ENCODE assay signal across 11 cellular contexts in the genomic region with DNA sequence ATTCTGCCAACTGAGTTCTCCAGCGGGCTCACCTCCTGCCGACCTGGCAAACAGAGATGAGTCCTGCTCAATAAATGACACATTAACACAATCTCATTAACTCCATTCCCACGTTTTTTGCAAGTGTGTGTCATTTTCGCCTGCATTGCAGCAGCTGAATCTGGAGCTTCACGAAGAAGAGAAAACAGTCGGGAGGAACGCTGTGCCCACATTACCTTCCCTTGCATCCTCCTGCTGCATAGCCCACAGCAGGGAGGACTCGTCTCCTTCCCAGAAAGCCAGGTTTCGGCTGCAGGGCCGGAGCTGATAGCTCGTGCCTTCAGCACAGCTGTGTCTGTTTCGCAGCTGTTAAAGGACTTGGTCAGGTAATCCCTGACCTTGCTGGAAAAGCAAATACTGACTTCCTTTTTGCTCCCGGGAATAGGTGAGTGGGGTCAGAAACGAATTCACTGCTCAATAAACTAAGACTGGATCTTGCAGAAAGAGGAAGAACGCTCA. TPM values are rescaled to one million over a fixed set of nuclear protein-coding genes. Genes with fewer than 3 reads are reported as not detected.
DNase-seq lines count a peak whose midpoint lies in the region; ATAC-seq and TF ChIP-seq lines count a peak whose summit lies in the region.
"Had no signal": no experiment of that assay in that cellular context is flagged by ENCODE, and none has a peak within 500 bp of the region (broad histone marks: within the 10 kb centered on the region; RNA-seq: fewer than 3 reads in every experiment).

No MANE protein-coding gene starts in this region.

- TF ChIP-seq EP300 in upper lobe of left lung (IDR thresholded peaks at IDR 0.05), result no peak

- intact Hi-C loops in A673 (cut with micrococcal nuclease; ENCODE audit: unreplicated experiment), result no loop called here
- intact Hi-C loops in mucosa of descending colon (cut with DNase I, micrococcal nuclease), result no loop called here

- H3K27me3 ChIP-seq in A673 (replicated peaks; ENCODE audit: insufficient read depth, low read depth, low read length, poor library complexity) (no peaks in the 10 kb centered on the region), HUES64 (ENCODE audit: insufficient read depth, low read length) (peaks cover 95% of the 10 kb centered on the region), ectodermal cell (ENCODE audit: control insufficient read depth, insufficient read depth, low read length, poor library complexity, severe bottlenecking) (peaks cover 81% of the 10 kb centered on the region), upper lobe of left lung (no peaks in the 10 kb centered on the region)
- H3K27me3 ChIP-seq: Peyer's patch had no signal

- BruUV-seq in A673 (replicated peaks; lab: Mats Ljungman, UMichigan), result no TSS peak

- peak overlapping the region; percentile 11 for H3K4me3 ChIP-seq in A673 (ENCODE audit: low read depth, low read length, poor library complexity, severe bottlenecking)
- peak overlapping the region; percentile 39 for H3K4me3 ChIP-seq in HUES64 (ENCODE audit: low read length)
- peak overlapping the region; percentile 3 for H3K4me3 ChIP-seq in ectodermal cell (ENCODE audit: insufficient read depth, low read depth, low read length)
- no peak overlapping the region for H3K4me3 ChIP-seq in mucosa of descending colon
- H3K4me3 ChIP-seq in upper lobe of left lung, result peak overlapping the region in 1 of 4 donors; percentile 20
- H3K4me3 ChIP-seq: lung, Peyer's patch had no signal

- H3K27ac ChIP-seq in A673 (ENCODE audit: low read depth, low read length, poor library complexity, severe bottlenecking) (no peak overlapping the region), HUES64 (ENCODE audit: low read depth, low read length) (no peak overlapping the region), ectodermal cell (ENCODE audit: insufficient read depth, low read depth, low read length, poor library complexity, severe bottlenecking) (no peak overlapping the region), upper lobe of left lung (no peak overlapping the region)
- H3K27ac ChIP-seq: Peyer's patch had no signal

- 0 out of 2 replicates have a peak overlapping the region, but pooled peaks have one; percentile 2 for H3K9ac ChIP-seq in HUES64 (ENCODE audit: low read depth, low read length)

- POLR2A ChIA-PET in A673 (lab: Charles Lee; ENCODE audit: low non-redundant PET), result interaction anchor here (0.6 kb wide), 1 partner anchor 91 kb away, joined by 3 read pairs; no protein-coding TSS in a partner anchor

- WGBS in HUES64, result 4% methylated on average over 15 of the region's 15 CpGs
- 4% methylated on average over 15 of the region's 15 CpGs for WGBS in ectodermal cell, 2 experiments
- WGBS in upper lobe of left lung, 2 donors, result 30 to 48% methylated on average over 15 of the region's 15 CpGs

- TF ChIP-seq POLR2A in upper lobe of left lung (IDR thresholded peaks at IDR 0.05), result no peak

- ATAC-seq in mucosa of descending colon, result peak; percentile 55
- no peak for ATAC-seq in GM19452 (IDR thresholded peaks at IDR 0.05; ENCODE audit: unreplicated experiment)
- ATAC-seq in upper lobe of left lung (ENCODE audit: low FRiP score in 2 of 2), result no peak

- DNase-seq in A673 (ENCODE audit: low spot score), result no peak
- DNase-seq in mucosa of descending colon, result no peak
- DNase-seq in activated effector memory CD4-positive, alpha-beta T cell treated with Interleukin-2 at 50 U/mL for 16 hours, result no peak
- no peak for DNase-seq in T-helper 2 cell
- no peak for DNase-seq in upper lobe of left lung
- DNase-seq: AML-193, Peyer's patch had no signal

- CTCF ChIA-PET in A673 (lab: Charles Lee), result interaction anchor here (0.5 to 0.6 kb wide), 2 partner anchors 34 to 65 kb away, joined by 3 to 7 read pairs; no protein-coding TSS in a partner anchor

- H3K9me3 ChIP-seq in A673 (ENCODE audit: low read depth, low read length, poor library complexity, severe bottlenecking), result peaks cover 1% of the 10 kb centered on the region
- peaks cover 4% of the 10 kb centered on the region; the same call in 1 of the 2 replicates for H3K9me3 ChIP-seq in HUES64 (ENCODE audit: insufficient read depth, low read depth, low read length)
- H3K9me3 ChIP-seq in ectodermal cell (ENCODE audit: control insufficient read depth, low read length), result no peaks in the 10 kb centered on the region
- H3K9me3 ChIP-seq in mucosa of descending colon, result no peaks in the 10 kb centered on the region
- H3K9me3 ChIP-seq in upper lobe of left lung, result no peaks in the 10 kb centered on the region
- H3K9me3 ChIP-seq: Peyer's patch had no signal

- peaks cover 46% of the 10 kb centered on the region for H3K4me1 ChIP-seq in A673 (ENCODE audit: insufficient read depth, low read length, poor library complexity, severe bottlenecking)
- H3K4me1 ChIP-seq in HUES64 (ENCODE audit: insufficient read depth, low read length), result peaks cover 53% of the 10 kb centered on the region
- peaks cover 49% of the 10 kb centered on the region for H3K4me1 ChIP-seq in ectodermal cell (ENCODE audit: control insufficient read depth, insufficient read depth, low read length)
- H3K4me1 ChIP-seq in mucosa of descending colon (ENCODE audit: low read depth), result peaks cover 9% of the 10 kb centered on the region
- peaks cover 6 to 18% (median 13%) of the 10 kb centered on the region in 4 donors for H3K4me1 ChIP-seq in upper lobe of left lung

- no peaks in the 10 kb centered on the region for H3K36me3 ChIP-seq in A673 (ENCODE audit: insufficient read depth, low read length, poor library complexity, severe bottlenecking)
- H3K36me3 ChIP-seq in HUES64 (ENCODE audit: insufficient read depth, low read length), result no peaks in the 10 kb centered on the region
- no peaks in the 10 kb centered on the region for H3K36me3 ChIP-seq in ectodermal cell (ENCODE audit: control insufficient read depth, insufficient read depth, low read length)
- no peaks in the 10 kb centered on the region for H3K36me3 ChIP-seq in mucosa of descending colon (ENCODE audit: low read depth)
- H3K36me3 ChIP-seq in upper lobe of left lung, result no peaks in the 10 kb centered on the region
- H3K36me3 ChIP-seq: Peyer's patch had no signal

- TF ChIP-seq CTCF in A673 (conservative IDR thresholded peaks at IDR 0.05; ENCODE audit: low read depth, low read length) (no peak), mucosa of descending colon (IDR thresholded peaks at IDR 0.05) (no peak), upper lobe of left lung (IDR thresholded peaks at IDR 0.05) (no peak)

RNA-seq across cellular contexts. Expression of gene KANK4, which starts 33.2 kb away (rescaled TPM):
- total RNA-seq in A673 (2021) (0.13 and 0.24 TPM in 2 replicates), mucosa of descending colon (1 to 10 TPM; 1.6 to 2.6 (median 1.7) TPM), upper lobe of left lung (1 to 10 TPM in 5 of 6 donors, under 1 TPM in 1; 0.63 to 9.8 (median 3.7) TPM)
- polyA plus RNA-seq in HUES64 (2013, experiment 1 of 2), result 0.50 TPM
- 1.3 TPM for polyA plus RNA-seq in HUES64 (2013, experiment 2 of 2)
- polyA plus RNA-seq in ectodermal cell (2013, experiment 1 of 4), result 1.7 TPM
- polyA plus RNA-seq in ectodermal cell (2013, experiment 2 of 4), result 1.6 TPM
- polyA plus RNA-seq in ectodermal cell (2013, experiment 3 of 4), result 1.4 TPM
- 2.0 TPM for polyA plus RNA-seq in ectodermal cell (2013, experiment 4 of 4)
